Comparison of ENCODE assay signal across 19 cellular contexts in genomic region chr15:40032125-40032839, GRCh38. TPM values are rescaled to one million over a fixed set of nuclear protein-coding genes. Genes with fewer than 3 reads are reported as not detected.
DNase-seq lines count a peak whose midpoint lies in the region; ATAC-seq and TF ChIP-seq lines count a peak whose summit lies in the region.
"Had no signal": no experiment of that assay in that cellular context is flagged by ENCODE, and none has a peak within 500 bp of the region (broad histone marks: within the 10 kb centered on the region; RNA-seq: fewer than 3 reads in every experiment).

No MANE protein-coding gene starts in this region.

- H3K27me3 ChIP-seq in cardiac muscle cell (no peaks in the 10 kb centered on the region), prostate gland (replicated peaks; ENCODE audit: insufficient read depth) (no peaks in the 10 kb centered on the region), mesenchymal stem cell (ENCODE audit: control insufficient read depth in 1 of 2, insufficient read depth in 1 of 2, low read length in 2 of 2) (no peaks in the 10 kb centered on the region)

- TF ChIP-seq POLR2A in prostate gland (IDR thresholded peaks at IDR 0.05) = no peak

- no peak overlapping the region for H2BK15ac ChIP-seq in mesenchymal stem cell (ENCODE audit: low read depth, poor library complexity, severe bottlenecking)

- H4K91ac ChIP-seq in mesenchymal stem cell (ENCODE audit: low read length) = no peak overlapping the region

- no peak overlapping the region for H3K4ac ChIP-seq in mesenchymal stem cell (ENCODE audit: low read depth in 1 of 2, low read length in 2 of 2)

- no peak overlapping the region for H3K14ac ChIP-seq in mesenchymal stem cell (ENCODE audit: low read length in 2 of 2)

- intact Hi-C loops in prostate gland (cut with DNase I) = no loop called here

- peaks cover 6% of the 10 kb centered on the region for H3K79me1 ChIP-seq in mesenchymal stem cell (replicated peaks; ENCODE audit: low read length, poor library complexity, severe bottlenecking)

- H2AFZ ChIP-seq in mesenchymal stem cell (ENCODE audit: low read depth, low read length) = no peak overlapping the region
- H2AFZ ChIP-seq: GM23248 had no signal

- H2BK120ac ChIP-seq in mesenchymal stem cell (ENCODE audit: low read depth, low read length) = no peak overlapping the region

- H3K4me3 ChIP-seq in SK-N-MC = no peak overlapping the region
- H3K4me3 ChIP-seq in cardiac muscle cell = no peak overlapping the region
- no peak overlapping the region for H3K4me3 ChIP-seq in prostate gland
- H3K4me3 ChIP-seq in mesenchymal stem cell (ENCODE audit: insufficient read depth in 1 of 2, low read depth in 1 of 2, low read length in 2 of 2) = no peak overlapping the region
- H3K4me3 ChIP-seq: GM23248 had no signal

- H4K8ac ChIP-seq in mesenchymal stem cell (ENCODE audit: low read length) = no peak overlapping the region

- H3K9ac ChIP-seq in SK-N-MC (ENCODE audit: insufficient read length) = peak overlapping the region; percentile 22
- no peak overlapping the region for H3K9ac ChIP-seq in mesenchymal stem cell (ENCODE audit: low read length)
- H3K9ac ChIP-seq: GM23248 had no signal

- H3K27ac ChIP-seq in SK-N-MC = peak overlapping the region; percentile 74
- peak overlapping the region; percentile 95 for H3K27ac ChIP-seq in cardiac muscle cell
- peak overlapping the region; percentile 28 to 53 for H3K27ac ChIP-seq in prostate gland
- H3K27ac ChIP-seq in RWPE1 = no peak overlapping the region
- H3K27ac ChIP-seq in mesenchymal stem cell (ENCODE audit: low read length, poor library complexity, severe bottlenecking) = no peak overlapping the region
- H3K27ac ChIP-seq: GM23248, WERI-Rb-1 had no signal

- no peak overlapping the region for H3K18ac ChIP-seq in mesenchymal stem cell (ENCODE audit: low read depth in 1 of 2, low read length in 2 of 2)

- CTCF ChIA-PET in RWPE1 (lab: Yijun Ruan, JAX) = interaction anchor here (1.0 kb wide), 1 partner anchor 242 kb away, joined by 4 read pairs; no protein-coding TSS in a partner anchor

- H3K4me1 ChIP-seq in cardiac muscle cell (ENCODE audit: low read depth) (peaks cover 21% of the 10 kb centered on the region), prostate gland (replicated peaks) (peaks cover 7% of the 10 kb centered on the region), mesenchymal stem cell (ENCODE audit: control insufficient read depth, insufficient read depth, low read depth, low read length) (peaks cover 1% of the 10 kb centered on the region)

- ATAC-seq in HG03025 (IDR thresholded peaks at IDR 0.05; ENCODE audit: low FRiP score, unreplicated experiment) = no peak
- ATAC-seq: activated CD8-positive, alpha-beta T cell treated with anti-CD3 and anti-CD28 coated beads, Interleukin-2, amount 10 ng/mL, durations not matched to agents 7 days and 5 days; activated naive CD8-positive, alpha-beta T cell treated with anti-CD3 and anti-CD28 coated beads, Interleukin-2, amount 50 U/mL, for 24 hours; T-helper 17 cell had no signal

- no peak overlapping the region for H3K4me2 ChIP-seq in mesenchymal stem cell (ENCODE audit: low read length, poor library complexity, severe bottlenecking)

- TF ChIP-seq CTCF in cardiac muscle cell (IDR thresholded peaks at IDR 0.05; ENCODE audit: low read depth, low read length) = no peak
- TF ChIP-seq CTCF in prostate gland (IDR thresholded peaks at IDR 0.05) = no peak
- no peak for TF ChIP-seq CTCF in RWPE1 (conservative IDR thresholded peaks at IDR 0.05; ENCODE audit: low read depth)

- H3K9me3 ChIP-seq in SK-N-MC (ENCODE audit: low read depth, low read length) = no peaks in the 10 kb centered on the region
- H3K9me3 ChIP-seq in cardiac muscle cell (ENCODE audit: low read depth) = no peaks in the 10 kb centered on the region
- H3K9me3 ChIP-seq in prostate gland = no peaks in the 10 kb centered on the region
- H3K9me3 ChIP-seq in mesenchymal stem cell (ENCODE audit: control insufficient read depth, low read length) = no peaks in the 10 kb centered on the region

- no peak overlapping the region for H2BK12ac ChIP-seq in mesenchymal stem cell (ENCODE audit: low read length in 2 of 2)

- H2AK5ac ChIP-seq in mesenchymal stem cell (ENCODE audit: low read length, severe bottlenecking) = no peak overlapping the region

- WGBS in prostate gland = 27% methylated on average over 6 of the region's 6 CpGs
- WGBS in mesenchymal stem cell = 100% methylated on average over 4 of the region's 6 CpGs

- no peak overlapping the region for H3K23ac ChIP-seq in mesenchymal stem cell (ENCODE audit: low read length in 2 of 2)

- no peak overlapping the region for H2BK5ac ChIP-seq in mesenchymal stem cell (ENCODE audit: low read depth, low read length, poor library complexity, severe bottlenecking)

- POLR2A ChIA-PET in RWPE1 (lab: Yijun Ruan, JAX; ENCODE audit: low non-redundant PET) = interaction anchor here (0.6 kb wide), 1 partner anchor 17 kb away, joined by 4 read pairs; no protein-coding TSS in a partner anchor

- peak; percentile 28 for DNase-seq in COLO829 (ENCODE audit: low spot score)
- DNase-seq in SK-N-MC (ENCODE audit: low read depth, low spot score) = no peak
- DNase-seq in cardiac muscle cell (ENCODE audit: low read depth in 1 of 2, low spot score in 1 of 2) = no peak
- DNase-seq in prostate gland (ENCODE audit: low spot score) = peak; percentile 54
- no peak for DNase-seq in RWPE1 (ENCODE audit: low spot score)
- no peak for DNase-seq in mesenchymal stem cell
- DNase-seq in activated T-cell treated with anti-CD3 and anti-CD28 coated beads, Interleukin-2, amount 50 U/mL, for 1 hour = no peak
- DNase-seq: activated CD8-positive, alpha-beta T cell treated with anti-CD3 and anti-CD28 coated beads, Interleukin-2, amount 10 ng/mL, durations not matched to agents 7 days and 5 days; activated naive CD8-positive, alpha-beta T cell treated with anti-CD3 and anti-CD28 coated beads, Interleukin-2, amount 50 U/mL, for 24 hours; CD8-positive, alpha-beta memory T cell; effector CD4-positive, alpha-beta T cell; GM23248; MM.1S; NCI-H1930; nephron progenitor cell; stimulated activated naive CD4-positive, alpha-beta T cell; T-helper 17 cell; WERI-Rb-1 had no signal

- H3K36me3 ChIP-seq in SK-N-MC (ENCODE audit: insufficient read depth, low read length) = peaks cover 97% of the 10 kb centered on the region
- peaks cover 75% of the 10 kb centered on the region for H3K36me3 ChIP-seq in cardiac muscle cell
- peaks cover 0 to 8% of the 10 kb centered on the region in 2 donors for H3K36me3 ChIP-seq in prostate gland
- H3K36me3 ChIP-seq in mesenchymal stem cell (ENCODE audit: control insufficient read depth in 1 of 2, insufficient read depth in 2 of 2, low read depth in 1 of 2, low read length in 2 of 2) = peaks cover 25 to 96% of the 10 kb centered on the region in 2 experiments

RNA-seq across cellular contexts. Expression of gene SRP14, which starts 6.7 kb away (rescaled TPM):
- total RNA-seq in cardiac muscle cell (691 and 719 TPM in 2 replicates), prostate gland (100 to 1,000 TPM; 366 to 428 TPM)
- polyA plus RNA-seq in cardiac muscle cell = 1,163 and 1,525 TPM in 2 replicates
- 684 TPM for polyA plus RNA-seq in mesenchymal stem cell (2013, experiment 1 of 2)
- polyA plus RNA-seq in mesenchymal stem cell (2013, experiment 2 of 2) = 720 TPM

Comparison
In these comparisons a context has a peak if more than half of its experiments do, and no peak if none do; other contexts are left out.
1. DNase-seq: peak in COLO829 (single experiment) and prostate gland (single experiment); none in SK-N-MC (single experiment), cardiac muscle cell (0 of 2), RWPE1 (single experiment), mesenchymal stem cell (single experiment) and activated T-cell treated with anti-CD3 and anti-CD28 coated beads, Interleukin-2, amount 50 U/mL, for 1 hour (single experiment).
2. H3K27ac ChIP-seq: peak in SK-N-MC (single experiment), cardiac muscle cell (single experiment) and prostate gland (2 of 2); none in RWPE1 (single experiment) and mesenchymal stem cell (single experiment).